Comparison of ENCODE assay signal across 8 cellular contexts in the genomic region with DNA sequence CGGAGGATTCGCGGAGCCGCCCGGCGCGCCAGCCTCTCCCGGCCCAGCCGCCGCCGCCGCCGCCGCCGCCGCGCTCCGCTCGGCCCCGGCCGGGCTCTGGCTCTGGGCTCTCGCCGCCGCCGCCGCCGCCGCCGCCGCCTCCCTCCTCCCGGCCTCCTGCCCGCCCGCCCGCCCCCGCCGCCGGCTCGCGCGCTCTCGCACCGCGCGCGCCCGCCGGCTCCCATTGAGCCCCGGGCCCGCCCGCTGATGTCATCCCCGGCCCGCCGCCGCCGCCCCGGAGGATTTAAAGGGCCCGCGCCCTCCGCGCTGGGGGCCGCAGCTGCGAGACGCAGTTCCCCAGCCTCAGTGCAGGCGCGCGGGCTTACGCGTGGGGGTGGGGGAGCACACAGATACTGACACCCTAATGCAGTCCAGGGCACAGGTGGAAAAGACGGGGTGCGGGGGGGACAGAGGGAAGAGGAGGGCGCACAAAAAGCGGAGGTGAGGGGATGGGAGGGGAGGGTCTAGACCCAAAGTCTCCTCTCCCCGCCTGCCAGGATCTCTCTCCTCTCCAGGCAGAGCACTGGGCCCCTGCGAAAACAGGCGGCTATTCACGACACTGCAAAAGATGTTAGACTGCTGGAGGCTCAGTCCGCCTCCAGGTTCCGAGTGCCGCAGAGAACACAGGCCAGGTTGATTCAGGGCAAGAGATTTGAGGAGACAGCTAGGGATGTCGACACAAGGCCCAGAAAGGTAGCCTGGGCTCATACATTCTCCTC. TPM values are rescaled to one million over a fixed set of nuclear protein-coding genes. Genes with fewer than 3 reads are reported as not detected.
A peak's percentile ranks its signal among the peaks of the same experiment; 100 is the strongest.
DNase-seq lines count a peak whose midpoint lies in the region; ATAC-seq and TF ChIP-seq lines count a peak whose summit lies in the region.

A gene (minus strand): TSS at position 197 of the 758 bp plus-strand sequence. CDS start 3,276 bp downstream, outside the sequence.

- H3K4me3 ChIP-seq in DND-41 (ENCODE audit: low read depth in 1 of 2, low read length in 2 of 2) (peak within 1 kb of the TSS; percentile 71 to 83), Peyer's patch (peak within 1 kb of the TSS; percentile 57 to 90 (median 68)), fibroblast of mammary gland (ENCODE audit: control insufficient read depth, low read depth, low read length) (peak within 1 kb of the TSS; percentile 92)

- H3K36me3 Mint-ChIP-seq in naive thymus-derived CD8-positive, alpha-beta T cell: peaks cover 0 to 4% (median 0%) of the 10 kb centered on the region in 3 donors

- H3K9me3 ChIP-seq in DND-41 (ENCODE audit: insufficient read depth, low read length, severe bottlenecking) (no peaks in the 10 kb centered on the region), Peyer's patch (no peaks in the 10 kb centered on the region)

- H3K9me3 Mint-ChIP-seq in naive thymus-derived CD8-positive, alpha-beta T cell: no peaks in the 10 kb centered on the region

- H3K4me1 ChIP-seq in DND-41 (ENCODE audit: insufficient read depth, low read length): peaks cover 49% of the 10 kb centered on the region
- peaks cover 0 to 50% (median 14%) of the 10 kb centered on the region in 4 donors for H3K4me1 ChIP-seq in Peyer's patch

- peaks cover 29 to 48% (median 48%) of the 10 kb centered on the region in 4 donors for H3K4me1 Mint-ChIP-seq in naive thymus-derived CD8-positive, alpha-beta T cell

- H3K27me3 ChIP-seq in DND-41 (ENCODE audit: insufficient read depth, low read length, poor library complexity): no peaks in the 10 kb centered on the region
- no peaks in the 10 kb centered on the region for H3K27me3 ChIP-seq in Peyer's patch

- peak within 1 kb of the TSS; percentile 88 for H2AFZ ChIP-seq in DND-41 (ENCODE audit: low read depth, low read length)

- H3K4me2 ChIP-seq in DND-41 (ENCODE audit: insufficient read depth, low read length): peak within 1 kb of the TSS; percentile 77

- H3K36me3 ChIP-seq in DND-41 (ENCODE audit: insufficient read depth, low read length) (peaks cover 27% of the 10 kb centered on the region), Peyer's patch (no peaks in the 10 kb centered on the region)

- no peaks in the 10 kb centered on the region for H3K27me3 Mint-ChIP-seq in naive thymus-derived CD8-positive, alpha-beta T cell

- H3K9ac ChIP-seq in DND-41 (ENCODE audit: low read depth, low read length): peak within 1 kb of the TSS; percentile 91

- H3K27ac Mint-ChIP-seq in naive thymus-derived CD8-positive, alpha-beta T cell: peak within 1 kb of the TSS; percentile 92 to 99 (median 97)

- peaks cover 35% of the 10 kb centered on the region for H4K20me1 ChIP-seq in DND-41 (ENCODE audit: insufficient read depth, low read length)

- POLR2A ChIA-PET in naive thymus-derived CD8-positive, alpha-beta T cell (lab: Charles Lee): interaction anchor here (0.6 kb wide), 1 partner anchor 179 kb away, joined by 5 read pairs; no protein-coding TSS in a partner anchor

- H3K79me2 ChIP-seq in DND-41 (ENCODE audit: insufficient read depth, low read length): peaks cover 51% of the 10 kb centered on the region

- peak; percentile 77 for DNase-seq in DND-41
- peak; percentile 80 to 92 (median 86) for DNase-seq in Peyer's patch
- DNase-seq in activated effector memory CD4-positive, alpha-beta T cell treated with Interleukin-2 at 50 U/mL for 16 hours: peak; percentile 60
- no peak for DNase-seq in fibroblast of mammary gland (ENCODE audit: low read depth)
- peak; percentile 56 to 85 (median 70) for DNase-seq in naive thymus-derived CD8-positive, alpha-beta T cell
- peak; percentile 78 for DNase-seq in stimulated activated naive CD8-positive, alpha-beta T cell treated with anti-CD3 and anti-CD28 coated beads, Interleukin-15, Interleukin-2, amounts not matched to agents 100 U/mL and 50 U/mL, for 24 hours

- H3K27ac ChIP-seq in DND-41 (ENCODE audit: low read length) (peak within 1 kb of the TSS; percentile 63), Peyer's patch (peak within 1 kb of the TSS; percentile 92 to 100 (median 96))

- TF ChIP-seq CTCF in DND-41 (IDR thresholded peaks at IDR 0.05; ENCODE audit: borderline replicate concordance, extremely low read depth, low read length, poor library complexity, severe bottlenecking): no peak
- TF ChIP-seq CTCF in Peyer's patch (IDR thresholded peaks at IDR 0.05): no peak
- no peak for TF ChIP-seq CTCF in fibroblast of mammary gland (conservative IDR thresholded peaks at IDR 0.05; ENCODE audit: control insufficient read depth, insufficient read depth, low read depth, low read length)

- H3K4me3 Mint-ChIP-seq in naive thymus-derived CD8-positive, alpha-beta T cell: peak within 1 kb of the TSS; percentile 79 to 94 (median 89)

- peak in 1 of 2 donors; percentile 42 for TF ChIP-seq POLR2A in Peyer's patch (IDR thresholded peaks at IDR 0.05)

- ATAC-seq in DND-41 (ENCODE audit: insufficient read depth, low read depth) (peak; percentile 70), HG02798 (IDR thresholded peaks at IDR 0.05; ENCODE audit: poor library complexity, unreplicated experiment) (peak; percentile 50), HG02852 (IDR thresholded peaks at IDR 0.05; ENCODE audit: unreplicated experiment) (no peak)
- ATAC-seq in naive thymus-derived CD8-positive, alpha-beta T cell: peak; percentile 63
- peak; percentile 61 for ATAC-seq in stimulated activated naive CD8-positive, alpha-beta T cell treated with anti-CD3 and anti-CD28 coated beads, Interleukin-15, Interleukin-2, amounts not matched to agents 100 U/mL and 50 U/mL, for 24 hours

RNA-seq across cellular contexts. Expression of the gene that starts here (rescaled TPM):
- 100 to 1,000 TPM in 3 of 4 donors, 10 to 100 TPM in 1; 39.1 to 254 (median 114) TPM for total RNA-seq in Peyer's patch
- 100 to 1,000 TPM; 113 to 116 TPM for total RNA-seq in naive thymus-derived CD8-positive, alpha-beta T cell
- 10 to 100 TPM in 2 of 3 donors, 1 to 10 TPM in 1; 9.1 to 16.1 (median 15.0) TPM for polyA plus RNA-seq in naive thymus-derived CD8-positive, alpha-beta T cell
